1 cellular context compared by ENCODE assay signal in genomic region chr1:77888071-77888428, GRCh38.
TF ChIP-seq lines count a peak whose summit lies in the region.

No MANE protein-coding gene starts in this region.

TF ChIP-seq in IMR-90, 13 proteins besides CTCF, POLR2A, EP300 and RAD21 (continued from another document):
- TF ChIP-seq ELK1 (IDR thresholded peaks at IDR 0.05; ENCODE audit: borderline replicate concordance, low read depth, low read length) = no peak
- no peak for TF ChIP-seq USF2 (IDR thresholded peaks at IDR 0.05; ENCODE audit: low read depth, low read length)
- TF ChIP-seq FOS (IDR thresholded peaks at IDR 0.05; ENCODE audit: low read depth, low read length) = no peak
- TF ChIP-seq MAFK (IDR thresholded peaks at IDR 0.05; ENCODE audit: low read depth, low read length) = no peak
TF ChIP-seq in IMR-90: peak in this region for 0.
